13 cellular contexts compared by ENCODE assay signal in the genomic region with DNA sequence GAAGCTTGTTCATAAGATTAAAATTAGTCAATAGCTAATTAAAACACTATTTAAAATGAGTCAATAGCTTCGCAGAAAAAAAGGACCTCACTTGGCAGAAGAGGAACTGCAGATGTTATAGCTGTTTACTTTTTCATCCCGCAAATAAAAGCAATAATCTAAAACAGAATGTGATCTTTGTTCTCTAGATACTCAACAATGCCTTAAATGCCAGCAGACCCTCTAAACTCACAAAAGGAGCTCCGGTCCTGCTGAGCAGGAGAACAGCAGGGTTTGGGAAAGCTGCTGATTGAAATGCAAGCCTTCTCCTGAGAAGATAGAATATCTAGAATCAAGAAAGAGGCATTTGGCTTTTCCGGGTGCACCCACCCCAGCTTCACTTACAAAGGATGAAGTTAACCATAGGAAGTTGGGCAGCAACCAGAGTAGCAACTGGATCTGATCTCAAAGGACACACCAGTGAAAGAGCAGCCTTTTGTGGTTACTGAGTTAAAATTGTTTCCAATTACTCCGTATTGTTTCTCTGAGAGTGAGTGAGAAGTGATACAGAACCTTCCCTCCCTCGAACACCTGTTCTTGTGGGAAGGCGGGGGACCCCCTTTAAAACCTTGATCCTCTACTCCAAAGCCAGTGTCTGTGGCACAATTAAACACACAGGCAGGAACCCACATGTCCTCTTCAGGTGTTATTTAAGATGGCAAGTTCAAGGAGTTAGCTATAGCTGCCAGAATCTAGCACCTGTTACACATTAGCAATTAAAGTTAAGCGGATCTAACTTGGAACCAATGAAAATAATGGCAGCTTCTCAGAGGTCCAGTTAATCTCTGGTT. TPM values are rescaled to one million over a fixed set of nuclear protein-coding genes. Genes with fewer than 3 reads are reported as not detected.
A peak's percentile ranks its signal among the peaks of the same experiment; 100 is the strongest.
DNase-seq lines count a peak whose midpoint lies in the region; ATAC-seq and TF ChIP-seq lines count a peak whose summit lies in the region.
"Had no signal": no experiment of that assay in that cellular context is flagged by ENCODE, and none has a peak within 500 bp of the region (broad histone marks: within the 10 kb centered on the region; RNA-seq: fewer than 3 reads in every experiment).

No MANE protein-coding gene starts in this region.

- H2AFZ ChIP-seq in IMR-90 (replicated peaks; ENCODE audit: low read length, poor library complexity) = no peak overlapping the region

- H3K18ac ChIP-seq in IMR-90 (ENCODE audit: low read depth, low read length) = peak overlapping the region; percentile 33

- peak overlapping the region; percentile 50 for H2BK120ac ChIP-seq in IMR-90 (ENCODE audit: low read depth, low read length)

- H3K9ac ChIP-seq in IMR-90 (ENCODE audit: low read depth, low read length) (no peak overlapping the region), endodermal cell (ENCODE audit: extremely low read depth, low read length, poor library complexity, severe bottlenecking) (no peak overlapping the region), rectal smooth muscle tissue (ENCODE audit: low read length) (no peak overlapping the region)

- peak overlapping the region; percentile 64; the same call in 1 of the 2 replicates for H3K27ac ChIP-seq in IMR-90 (ENCODE audit: insufficient read depth, low read length)
- no peak overlapping the region for H3K27ac ChIP-seq in endodermal cell (ENCODE audit: low read depth, low read length)
- peak overlapping the region; percentile 28 for H3K27ac ChIP-seq in rectal smooth muscle tissue (ENCODE audit: low read depth, low read length)
- H3K27ac ChIP-seq in stomach = no peak overlapping the region
- H3K27ac ChIP-seq: left lung, SJSA1 had no signal

- intact Hi-C loops in IMR-90 (cut with micrococcal nuclease) = loop anchor here (2.0 to 10.0 kb wide), 3 partner anchors 14 to 214 kb away; no protein-coding TSS in a partner anchor
- intact Hi-C loops in stomach (cut with DNase I; ENCODE audit: low total_unique reads) = no loop called here

- no peak overlapping the region for H3K4me3 Mint-ChIP-seq in endodermal cell
- H3K4me3 Mint-ChIP-seq: naive thymus-derived CD4-positive, alpha-beta T cell had no signal

- H3K9me3 Mint-ChIP-seq in endodermal cell = no peaks in the 10 kb centered on the region

- H2AK5ac ChIP-seq in IMR-90 (ENCODE audit: low read depth, low read length) = peak overlapping the region; percentile 9; the same call in 1 of the 2 replicates

- H2BK15ac ChIP-seq in IMR-90 (ENCODE audit: low read depth, low read length) = peak overlapping the region; percentile 12; the same call in 1 of the 3 replicates

- peaks cover 47 to 80% of the 10 kb centered on the region in 2 experiments for H3K79me1 ChIP-seq in IMR-90 (ENCODE audit: low read depth in 1 of 2, low read length in 2 of 2)

- TF ChIP-seq POLR2A in IMR-90 (IDR thresholded peaks at IDR 0.05; ENCODE audit: low read depth, low read length) = no peak
- no peak for TF ChIP-seq POLR2A in stomach (IDR thresholded peaks at IDR 0.05)

- peak overlapping the region; percentile 49 for H2BK5ac ChIP-seq in IMR-90 (ENCODE audit: low read depth, low read length, poor library complexity, severe bottlenecking)

- H3K4me1 Mint-ChIP-seq in endodermal cell = peaks cover 51% of the 10 kb centered on the region
- H3K4me1 Mint-ChIP-seq: naive thymus-derived CD4-positive, alpha-beta T cell had no signal

- H3K9me3 ChIP-seq in IMR-90 (ENCODE audit: control insufficient read depth, insufficient read depth, low read length) (no peaks in the 10 kb centered on the region), endodermal cell (ENCODE audit: control insufficient read depth, low read length) (no peaks in the 10 kb centered on the region), stomach (no peaks in the 10 kb centered on the region)
- H3K9me3 ChIP-seq: heart left ventricle, left lung had no signal

- in situ Hi-C loops in IMR-90 (cut with MboI; ENCODE audit: low sequenced_read_pairs) = loop anchor here (10.0 kb wide), 2 partner anchors 56 to 226 kb away; no protein-coding TSS in a partner anchor

- TF ChIP-seq RAD21 in IMR-90 (IDR thresholded peaks at IDR 0.05; ENCODE audit: low read length) = no peak

- H2BK20ac ChIP-seq in IMR-90 (ENCODE audit: low read depth, low read length) = peak overlapping the region; percentile 81

- peak overlapping the region; percentile 35 for H4K91ac ChIP-seq in IMR-90 (ENCODE audit: insufficient read depth, low read depth, low read length)

- no peak overlapping the region for H3K27ac Mint-ChIP-seq in endodermal cell
- H3K27ac Mint-ChIP-seq: naive thymus-derived CD4-positive, alpha-beta T cell had no signal

- no peak overlapping the region; the same call in 1 of the 2 replicates for H3K56ac ChIP-seq in IMR-90 (ENCODE audit: extremely low read depth, insufficient read depth, low read length)

- DNase-seq in IMR-90 = no peak
- peak; percentile 50 for DNase-seq in NCI-H345 (lab: John Stamatoyannopoulos, UW)
- DNase-seq in endodermal cell = peak; percentile 77
- DNase-seq in stomach = no peak
- DNase-seq: activated gamma-delta T cell treated with Interleukin-2 at 50 U/mL for 16 hours; heart left ventricle; left lung; naive thymus-derived CD4-positive, alpha-beta T cell had no signal

- no peaks in the 10 kb centered on the region for H3K36me3 ChIP-seq in IMR-90 (ENCODE audit: control insufficient read depth, insufficient read depth, low read length)
- no peaks in the 10 kb centered on the region for H3K36me3 ChIP-seq in endodermal cell (ENCODE audit: control insufficient read depth, insufficient read depth, low read length)
- H3K36me3 ChIP-seq in rectal smooth muscle tissue (ENCODE audit: control insufficient read depth, insufficient read depth, low read length) = no peaks in the 10 kb centered on the region
- H3K36me3 ChIP-seq in stomach = no peaks in the 10 kb centered on the region
- H3K36me3 ChIP-seq: heart left ventricle, left lung, SJSA1 had no signal

- H3K9me1 ChIP-seq in IMR-90 (ENCODE audit: insufficient read depth, low read length) = peaks cover 22% of the 10 kb centered on the region

- H3K4me3 ChIP-seq in IMR-90 (ENCODE audit: insufficient read depth, low read depth, low read length) (no peak overlapping the region), endodermal cell (ENCODE audit: low read length) (peak overlapping the region; percentile 9), rectal smooth muscle tissue (ENCODE audit: low read length) (no peak overlapping the region), stomach (no peak overlapping the region)
- H3K4me3 ChIP-seq: heart left ventricle, left lung, SJSA1 had no signal

- POLR2A ChIA-PET in IMR-90 (lab: Charles Lee; ENCODE audit: unreplicated experiment) = no interaction called here

- no peak for ATAC-seq in IMR-90 (ENCODE audit: low read depth)
- no peak for ATAC-seq in GM18868 (IDR thresholded peaks at IDR 0.05; ENCODE audit: unreplicated experiment)
- no peak for ATAC-seq in HG03378 (IDR thresholded peaks at IDR 0.05; ENCODE audit: unreplicated experiment)
- ATAC-seq: heart left ventricle; left lung; naive thymus-derived CD4-positive, alpha-beta T cell; sciatic nerve had no signal

- H4K8ac ChIP-seq in IMR-90 (ENCODE audit: low read depth in 2 of 2, low read length in 2 of 2) = peak overlapping the region in 1 of 2 experiments; percentile 29; a peak in 2 of 4 replicates

- H3K4me1 ChIP-seq in IMR-90 (ENCODE audit: control insufficient read depth, insufficient read depth, low read length) (peaks cover 25% of the 10 kb centered on the region), endodermal cell (ENCODE audit: control insufficient read depth, insufficient read depth, low read length) (peaks cover 26% of the 10 kb centered on the region), rectal smooth muscle tissue (ENCODE audit: control insufficient read depth, insufficient read depth, low read length) (peaks cover 15% of the 10 kb centered on the region), stomach (peaks cover 0 to 4% (median 0%) of the 10 kb centered on the region in 4 donors)
- H3K4me1 ChIP-seq: heart left ventricle, left lung had no signal

- no TSS peak for BruUV-seq in IMR-90 (replicated peaks; lab: Mats Ljungman, UMichigan)

- dilution Hi-C loops in IMR-90 (cut with HindIII; ENCODE audit: low sequenced_read_pairs, unreplicated experiment) = no loop called here

- H4K5ac ChIP-seq in IMR-90 (ENCODE audit: low read depth, low read length) = peak overlapping the region; percentile 40

- no peaks in the 10 kb centered on the region for H3K36me3 Mint-ChIP-seq in endodermal cell (ENCODE audit: low read depth)
- H3K36me3 Mint-ChIP-seq: naive thymus-derived CD4-positive, alpha-beta T cell had no signal

- peak overlapping the region; percentile 61 for H3K14ac ChIP-seq in IMR-90 (replicated peaks; ENCODE audit: low read depth, low read length)

- H3K4me2 ChIP-seq in IMR-90 (ENCODE audit: low read depth, low read length) = peak overlapping the region; percentile 52

- no peak for TF ChIP-seq CTCF in IMR-90 (conservative IDR thresholded peaks at IDR 0.05; ENCODE audit: low read depth, low read length)
- no peak for TF ChIP-seq CTCF in endodermal cell (conservative IDR thresholded peaks at IDR 0.05)
- no peak for TF ChIP-seq CTCF in stomach (IDR thresholded peaks at IDR 0.05)

- H4K20me1 ChIP-seq in IMR-90 (ENCODE audit: insufficient read depth, low read length) = peaks cover 11% of the 10 kb centered on the region; the same call in 1 of the 2 replicates

- no peak overlapping the region for H2AK9ac ChIP-seq in IMR-90 (replicated peaks; ENCODE audit: low read depth, low read length, poor library complexity)

- WGBS in IMR-90 (ENCODE audit: extremely low coverage in 2 of 2, insufficient read length in 1 of 2), 2 experiments = no CpG with 5 or more reads among the region's 8 CpGs
- WGBS in endodermal cell (ENCODE audit: insufficient coverage in 1 of 2, insufficient read length in 1 of 2), 2 experiments = 38 to 40% methylated on average over 6 to 8 of the region's 8 CpGs
- WGBS in stomach, 5 donors = 44 to 55% (median 45%) methylated on average over 8 of the region's 8 CpGs

- CTCF ChIA-PET in IMR-90 (lab: Yijun Ruan, JAX) = interaction anchor here (1.1 kb wide), 1 partner anchor 155 kb away, joined by 3 read pairs; no protein-coding TSS in a partner anchor

- H3K4ac ChIP-seq in IMR-90 (ENCODE audit: low read depth, low read length) = peak overlapping the region; percentile 69

- no peak for TF ChIP-seq EP300 in stomach (IDR thresholded peaks at IDR 0.05)

- H3K27me3 Mint-ChIP-seq in endodermal cell (ENCODE audit: insufficient read depth) = peaks cover 80% of the 10 kb centered on the region

- H3K27me3 ChIP-seq in IMR-90 (ENCODE audit: control insufficient read depth, insufficient read depth, low read length) (no peaks in the 10 kb centered on the region), endodermal cell (ENCODE audit: control insufficient read depth, insufficient read depth, low read length, poor library complexity, severe bottlenecking) (peaks cover 37% of the 10 kb centered on the region), rectal smooth muscle tissue (ENCODE audit: control insufficient read depth, insufficient read depth, low read length) (no peaks in the 10 kb centered on the region), stomach (peaks cover 0 to 32% (median 4%) of the 10 kb centered on the region in 3 donors)
- H3K27me3 ChIP-seq: SJSA1 had no signal

- H3K23ac ChIP-seq in IMR-90 (ENCODE audit: low read depth, low read length) = peak overlapping the region; percentile 48; the same call in 1 of the 2 replicates

RNA-seq across cellular contexts. Expression of a gene that starts 6.8 kb away (rescaled TPM):
- 93.9 and 148 TPM in 2 replicates for total RNA-seq in IMR-90 (2012; rRNA removed)
- 64.8 and 65.1 TPM in 2 replicates for polyA plus RNA-seq in IMR-90 (2012; rRNA removed)
- 37.7 and 114 TPM in 2 replicates for polyA plus RNA-seq in IMR-90 (2012; cell fraction: cytosol; rRNA removed)
- polyA plus RNA-seq in IMR-90 (2012; cell fraction: nucleus; rRNA removed; ENCODE audit: low replicate concordance) = 22.9 and 25.9 TPM in 2 replicates
- 1 to 10 TPM in 1 of 2 donors, under 1 TPM in 1; 1.00 to 2.9 TPM for total RNA-seq in endodermal cell
- 2.2 TPM for polyA plus RNA-seq in endodermal cell (2013, experiment 1 of 2)
- polyA plus RNA-seq in endodermal cell (2013, experiment 2 of 2) = 3.4 TPM
- 1 to 10 TPM in 4 of 5 donors, under 1 TPM in 1; 0.29 to 4.0 (median 2.0) TPM for total RNA-seq in stomach
- polyA plus RNA-seq in stomach = under 1 TPM; 0.44 to 0.63 (median 0.61) TPM
- total RNA-seq: naive thymus-derived CD4-positive, alpha-beta T cell had no signal
- polyA plus RNA-seq: naive thymus-derived CD4-positive, alpha-beta T cell had no signal

Comparison
In these comparisons a context has a peak if more than half of its experiments do, and no peak if none do; other contexts are left out.
1. DNase-seq: peak in NCI-H345 (single experiment) and endodermal cell (single experiment); none in IMR-90 (single experiment) and stomach (single experiment).
2. H3K27ac ChIP-seq: peak in IMR-90 (single experiment) and rectal smooth muscle tissue (single experiment); none in endodermal cell (single experiment) and stomach (0 of 5).
3. RNA of a gene that starts 6.8 kb away (total RNA-seq): 93.9 to 148 TPM in IMR-90; 1.00 to 2.9 TPM in endodermal cell and 0.29 to 4.0 TPM in stomach; every median in the first group is over 10 times any median in the second.